8 cellular contexts compared by ENCODE assay signal in the genomic region with DNA sequence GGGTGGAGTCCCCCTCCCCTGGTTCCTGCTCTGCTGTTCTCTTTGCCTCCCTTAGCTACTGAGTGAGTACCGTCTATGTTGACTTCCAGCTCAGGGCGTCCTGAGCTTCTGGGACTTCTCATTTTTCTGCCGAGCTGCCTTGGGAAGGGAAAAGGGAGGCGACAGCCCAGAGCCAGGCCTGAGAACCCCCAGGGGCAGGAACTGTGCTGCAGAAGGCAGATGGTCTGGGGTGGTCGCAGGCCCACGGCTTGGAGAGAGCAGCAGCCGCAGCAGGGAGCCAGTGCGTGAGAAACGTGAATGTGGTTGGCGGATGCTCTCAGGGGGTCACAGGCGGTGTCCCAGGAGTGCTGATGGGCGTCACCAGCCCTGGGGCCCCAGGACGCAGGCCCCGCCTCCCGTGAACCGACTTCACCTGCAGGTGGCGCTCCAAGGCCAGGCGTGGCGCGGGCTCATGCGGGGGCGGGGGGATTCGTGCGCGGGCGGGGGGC. TPM values are rescaled to one million over a fixed set of nuclear protein-coding genes. Genes with fewer than 3 reads are reported as not detected.
DNase-seq lines count a peak whose midpoint lies in the region.

No MANE protein-coding gene starts in this region.

- peaks cover 7 to 14% (median 8%) of the 10 kb centered on the region in 3 donors for H3K27me3 Mint-ChIP-seq in immature natural killer cell (ENCODE audit: low read depth in 3 of 3)

- peak overlapping the region in 5 of 6 donors; percentile 55 to 84 (median 72) for H3K27ac Mint-ChIP-seq in immature natural killer cell

- peaks cover 12 to 15% of the 10 kb centered on the region in 2 donors for H3K4me1 Mint-ChIP-seq in immature natural killer cell

- H3K36me3 Mint-ChIP-seq in immature natural killer cell = peaks cover 0 to 7% (median 0%) of the 10 kb centered on the region in 3 donors

- DNase-seq in NCI-H1105 treated with DMSO at 0.1 percent for 48 hours (lab: John Stamatoyannopoulos, UW) (peak; percentile 4), NCI-H1105 (lab: John Stamatoyannopoulos, UW) (no peak), HuH-7.5 (ENCODE audit: low spot score) (peak; percentile 94), T-helper 9 cell (peak; percentile 86), astrocyte of the hippocampus (ENCODE audit: low read depth, low spot score) (peak; percentile 74), immature natural killer cell (peak; percentile 75 to 79 (median 78)), hippocampal formation (lab: John Stamatoyannopoulos, UW) (no peak)
- DNase-seq in stimulated activated CD4-positive, alpha-beta T cell treated with anti-CD3 and anti-CD28 coated beads, Interleukin-4, amount 100 ng/mL, for 1 hour = peak; percentile 77

- peak overlapping the region in 2 of 5 donors; percentile 39 to 55 for H3K4me3 Mint-ChIP-seq in immature natural killer cell

- peaks cover 0 to 1% (median 0%) of the 10 kb centered on the region in 6 donors for H3K9me3 Mint-ChIP-seq in immature natural killer cell

RNA-seq across cellular contexts. Expression of a gene that starts 9.2 kb away (rescaled TPM):
- 1 to 10 TPM; 4.0 to 7.3 (median 4.3) TPM for polyA plus RNA-seq in immature natural killer cell

RNA-seq across cellular contexts. Expression of a gene that starts 55.8 kb away (rescaled TPM):
- 1 to 10 TPM; 3.8 to 8.5 (median 8.2) TPM for polyA plus RNA-seq in immature natural killer cell

Comparison
In these comparisons a context has a peak if more than half of its experiments do, and no peak if none do; other contexts are left out.
1. DNase-seq: peak in NCI-H1105 treated with DMSO at 0.1 percent for 48 hours (single experiment), HuH-7.5 (single experiment), T-helper 9 cell (single experiment), astrocyte of the hippocampus (single experiment), immature natural killer cell (3 of 3) and stimulated activated CD4-positive, alpha-beta T cell treated with anti-CD3 and anti-CD28 coated beads, Interleukin-4, amount 100 ng/mL, for 1 hour (single experiment); none in NCI-H1105 (single experiment) and hippocampal formation (0 of 2).